Comparison of ENCODE assay signal across 19 cellular contexts in the genomic region with DNA sequence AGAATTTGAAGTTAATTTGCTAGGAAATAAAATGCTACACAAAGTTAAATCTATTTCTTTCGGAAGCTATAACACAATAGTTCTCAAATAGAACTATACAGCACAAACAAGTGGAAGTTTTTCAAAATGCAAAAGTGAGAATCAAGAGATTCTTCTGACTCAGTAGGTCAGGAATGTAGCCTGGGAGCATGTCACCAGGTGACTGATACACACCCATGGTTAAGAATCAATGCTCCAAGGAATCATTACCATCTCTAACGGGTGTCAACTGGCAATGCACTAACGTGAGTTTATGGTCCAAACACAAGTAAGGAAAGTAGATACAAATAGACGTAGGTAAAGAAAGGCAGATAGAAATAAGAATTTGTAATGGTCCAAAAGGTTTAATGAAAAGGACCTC.
A peak's percentile ranks its signal among the peaks of the same experiment; 100 is the strongest.
DNase-seq lines count a peak whose midpoint lies in the region; ATAC-seq and TF ChIP-seq lines count a peak whose summit lies in the region.
"Had no signal": no experiment of that assay in that cellular context is flagged by ENCODE, and none has a peak within 500 bp of the region (broad histone marks: within the 10 kb centered on the region; RNA-seq: fewer than 3 reads in every experiment).

No MANE protein-coding gene starts in this region.

- intact Hi-C loops in CD4-positive, alpha-beta T cell (cut with DNase I, micrococcal nuclease) = no loop called here
- intact Hi-C loops in mammary epithelial cell (cut with micrococcal nuclease) = loop anchor here (2.0 kb wide), 1 partner anchor 33 kb away; no protein-coding TSS in a partner anchor

- no peaks in the 10 kb centered on the region for H3K27me3 ChIP-seq in CD4-positive, alpha-beta T cell (ENCODE audit: control insufficient read depth, insufficient read depth, low read length)
- H3K27me3 ChIP-seq in mammary epithelial cell (ENCODE audit: insufficient read depth, low read length) = no peaks in the 10 kb centered on the region
- H3K27me3 ChIP-seq: uterus had no signal

- peaks cover 33% of the 10 kb centered on the region for H3K4me1 ChIP-seq in mammary epithelial cell (ENCODE audit: insufficient read depth, low read length)
- H3K4me1 ChIP-seq: uterus had no signal

- no peak for ATAC-seq in CD4-positive, alpha-beta T cell (ENCODE audit: poor library complexity)
- no peak for ATAC-seq in HG03521 (IDR thresholded peaks at IDR 0.05; ENCODE audit: unreplicated experiment)
- ATAC-seq: activated CD4-positive, CD25-positive, alpha-beta regulatory T cell treated with anti-CD3 and anti-CD28 coated beads, Interleukin-2, amount 50 U/mL, for 24 hours had no signal

- in situ Hi-C loops in mammary epithelial cell (cut with MboI; ENCODE audit: low sequenced_read_pairs in 2 of 2) (no loop called here), G401 (cut with HindIII; ENCODE audit: low sequenced_read_pairs) (no loop called here)

- H3K27me3 Mint-ChIP-seq in CD4-positive, alpha-beta T cell = no peaks in the 10 kb centered on the region
- H3K27me3 Mint-ChIP-seq in glutamatergic neuron (ENCODE audit: unreplicated experiment) = peaks cover 1% of the 10 kb centered on the region

- H3K4me1 Mint-ChIP-seq in CD4-positive, alpha-beta T cell (ENCODE audit: low read depth) = peaks cover 77% of the 10 kb centered on the region
- H3K4me1 Mint-ChIP-seq in glutamatergic neuron (ENCODE audit: low read depth, unreplicated experiment) = peaks cover 19% of the 10 kb centered on the region

- POLR2A ChIA-PET in CD4-positive, alpha-beta T cell (lab: Charles Lee) = no interaction called here

- no peak for TF ChIP-seq CTCF in CD4-positive, alpha-beta T cell (IDR thresholded peaks at IDR 0.05)
- no peak for TF ChIP-seq CTCF in mammary epithelial cell (conservative IDR thresholded peaks at IDR 0.05 in 1 of 2, IDR thresholded peaks at IDR 0.05 in 1 of 2; ENCODE audit: extremely low read depth in 1 of 2, insufficient read depth in 1 of 2, low read depth in 1 of 2, low read length in 2 of 2)
- TF ChIP-seq CTCF in glutamatergic neuron (IDR thresholded peaks at IDR 0.05; ENCODE audit: partially characterized antibody, unreplicated experiment) = no peak

- CTCF ChIA-PET in CD4-positive, alpha-beta T cell (lab: Charles Lee) = interaction anchor here (1.1 kb wide), 1 partner anchor 13 kb away, joined by 3 read pairs; no protein-coding TSS in a partner anchor
- CTCF ChIA-PET in mammary epithelial cell (lab: Charles Lee; ENCODE audit: low non-redundant PET) = interaction anchor here (0.5 kb wide), 1 partner anchor 246 kb away, joined by 3 read pairs; no protein-coding TSS in a partner anchor

- 32% methylated on average over 4 of the region's 4 CpGs for WGBS in mammary epithelial cell (ENCODE audit: low coverage, missing lambda C conversion rate)

- H3K36me3 ChIP-seq in mammary epithelial cell (ENCODE audit: insufficient read depth, low read length) = no peaks in the 10 kb centered on the region
- H3K36me3 ChIP-seq: uterus had no signal

- H3K36me3 Mint-ChIP-seq in CD4-positive, alpha-beta T cell (ENCODE audit: low read depth) = peaks cover 4% of the 10 kb centered on the region
- H3K36me3 Mint-ChIP-seq in glutamatergic neuron (ENCODE audit: unreplicated experiment) = no peaks in the 10 kb centered on the region

- no peak for DNase-seq in CD4-positive, alpha-beta T cell
- DNase-seq in HT-29 (ENCODE audit: low spot score) (peak; percentile 29), mammary epithelial cell (peak; percentile 77), mucosa of gallbladder (ENCODE audit: low spot score) (peak; percentile 50), glutamatergic neuron (no peak), iPS-NIHi7 (ENCODE audit: extremely low spot score) (no peak), G401 (ENCODE audit: low spot score) (no peak)
- DNase-seq: activated gamma-delta T cell; AML-193; anterior cingulate cortex; NCI-H1092 treated with DMSO at 0.1 percent for 48 hours; SHP77 treated with DMSO at 0.1 percent for 48 hours; stimulated activated naive CD4-positive, alpha-beta T cell treated with Interleukin-2 at 50 U/mL for 16 hours; uterus had no signal

- H3K9me3 Mint-ChIP-seq in CD4-positive, alpha-beta T cell = no peaks in the 10 kb centered on the region
- no peaks in the 10 kb centered on the region for H3K9me3 Mint-ChIP-seq in glutamatergic neuron (ENCODE audit: unreplicated experiment)
- H3K9me3 Mint-ChIP-seq: T-helper 2 cell treated with Interferon-gamma antibody and Interleukin-4, amounts not matched to agents 5 μg/mL and 100 μg/mL, for 36 hours had no signal

- peak overlapping the region; percentile 51 for H3K9ac ChIP-seq in mammary epithelial cell (ENCODE audit: insufficient read depth, low read length)

- H3K79me2 ChIP-seq in mammary epithelial cell (ENCODE audit: insufficient read depth, low read length) = peaks cover 91% of the 10 kb centered on the region

- H3K4me3 Mint-ChIP-seq in CD4-positive, alpha-beta T cell = no peak overlapping the region
- no peak overlapping the region for H3K4me3 Mint-ChIP-seq in glutamatergic neuron (ENCODE audit: unreplicated experiment)
- H3K4me3 Mint-ChIP-seq: nephron; T-helper 2 cell treated with Interferon-gamma antibody and Interleukin-4, amounts not matched to agents 5 μg/mL and 100 μg/mL, for 36 hours had no signal

- peak overlapping the region; percentile 15 for H3K27ac Mint-ChIP-seq in CD4-positive, alpha-beta T cell
- H3K27ac Mint-ChIP-seq in glutamatergic neuron (ENCODE audit: unreplicated experiment) = no peak overlapping the region
- H3K27ac Mint-ChIP-seq: nephron; T-helper 2 cell treated with Interferon-gamma antibody and Interleukin-4, amounts not matched to agents 5 μg/mL and 100 μg/mL, for 36 hours had no signal

- dilution Hi-C loops in mammary epithelial cell (cut with HindIII; ENCODE audit: low sequenced_read_pairs) = no loop called here

- no TSS peak for BruUV-seq in mammary epithelial cell (replicated peaks; lab: Mats Ljungman, UMichigan)

- H2AFZ ChIP-seq in mammary epithelial cell (ENCODE audit: low read depth, low read length) = no peak overlapping the region

- H3K4me2 ChIP-seq in mammary epithelial cell (ENCODE audit: insufficient read depth, low read depth, low read length) = peak overlapping the region; percentile 70

- H4K20me1 ChIP-seq in mammary epithelial cell (ENCODE audit: insufficient read depth, low read length) = no peaks in the 10 kb centered on the region

- no peak overlapping the region for H3K4me3 ChIP-seq in mammary epithelial cell (replicated peaks in 1 of 3; ENCODE audit: insufficient read depth in 1 of 3, low read depth in 2 of 3, low read length in 3 of 3)
- H3K4me3 ChIP-seq: K562, uterus had no signal

- no peak overlapping the region for H3K27ac ChIP-seq in CD4-positive, alpha-beta T cell (ENCODE audit: low read depth, low read length)
- peak overlapping the region; percentile 99 for H3K27ac ChIP-seq in mammary epithelial cell (ENCODE audit: insufficient read depth, low read depth, low read length)
- H3K27ac ChIP-seq: uterus had no signal

- H3K9me3 ChIP-seq in CD4-positive, alpha-beta T cell (ENCODE audit: control insufficient read depth, low read length) = no peaks in the 10 kb centered on the region
- no peaks in the 10 kb centered on the region for H3K9me3 ChIP-seq in mammary epithelial cell (replicated peaks; ENCODE audit: insufficient read depth, low read length)
- H3K9me3 ChIP-seq: uterus had no signal

Comparison
In these comparisons a context has a peak if more than half of its experiments do, and no peak if none do; other contexts are left out.
1. DNase-seq: peak in HT-29 (single experiment), mammary epithelial cell (single experiment) and mucosa of gallbladder (single experiment); none in CD4-positive, alpha-beta T cell (0 of 10), glutamatergic neuron (single experiment), iPS-NIHi7 (single experiment) and G401 (single experiment).